Comparison of ENCODE assay signal across 12 cellular contexts in genomic region chr10:124436191-124436638, GRCh38. TPM values are rescaled to one million over a fixed set of nuclear protein-coding genes. Genes with fewer than 3 reads are reported as not detected.
A peak's percentile ranks its signal among the peaks of the same experiment; 100 is the strongest.
DNase-seq lines count a peak whose midpoint lies in the region; ATAC-seq and TF ChIP-seq lines count a peak whose summit lies in the region.
"Had no signal": no experiment of that assay in that cellular context is flagged by ENCODE, and none has a peak within 500 bp of the region (broad histone marks: within the 10 kb centered on the region; RNA-seq: fewer than 3 reads in every experiment).

No MANE protein-coding gene starts in this region.

- POLR2A ChIA-PET in activated CD4-positive, alpha-beta memory T cell treated with anti-CD3 and anti-CD28 coated beads, Interleukin-2, amount 10 ng/mL, durations not matched to agents 7 days and 5 days (lab: Charles Lee), result no interaction called here

- ATAC-seq in GM18502 (IDR thresholded peaks at IDR 0.05; ENCODE audit: poor library complexity, unreplicated experiment) (peak; percentile 88), GM21717 (IDR thresholded peaks at IDR 0.05; ENCODE audit: unreplicated experiment) (peak; percentile 76), HG03520 (IDR thresholded peaks at IDR 0.05; ENCODE audit: unreplicated experiment) (peak; percentile 65), sciatic nerve (no peak)

- H3K9ac ChIP-seq in mammary epithelial cell (ENCODE audit: insufficient read depth, low read length), result no peak overlapping the region

- WGBS in mammary epithelial cell (ENCODE audit: low coverage, missing lambda C conversion rate), result 1% methylated on average over 8 of the region's 8 CpGs

- DNase-seq in mammary epithelial cell, result peak; percentile 99
- DNase-seq in activated CD4-positive, alpha-beta memory T cell treated with anti-CD3 and anti-CD28 coated beads, Interleukin-2, amount 10 ng/mL, durations not matched to agents 7 days and 5 days, result no peak
- DNase-seq in glomerular visceral epithelial cell (ENCODE audit: extremely low spot score), result no peak
- DNase-seq in sciatic nerve (ENCODE audit: low spot score), result no peak
- no peak for DNase-seq in GM19240 (ENCODE audit: insufficient read length, low spot score)
- DNase-seq: activated CD8-positive, alpha-beta memory T cell treated with anti-CD3 and anti-CD28 coated beads, Interleukin-2, amount 50 U/mL, for 4 hours; hypothalamus; NCI-H1105 had no signal

- H3K36me3 Mint-ChIP-seq in activated CD4-positive, alpha-beta memory T cell treated with anti-CD3 and anti-CD28 coated beads, Interleukin-2, amount 10 ng/mL, durations not matched to agents 7 days and 5 days (ENCODE audit: low read depth), result no peaks in the 10 kb centered on the region

- H3K27me3 ChIP-seq in mammary epithelial cell (ENCODE audit: insufficient read depth, low read length), result no peaks in the 10 kb centered on the region

- H3K36me3 ChIP-seq in mammary epithelial cell (ENCODE audit: insufficient read depth, low read length), result no peaks in the 10 kb centered on the region
- H3K36me3 ChIP-seq: thoracic aorta had no signal

- BruUV-seq in mammary epithelial cell (replicated peaks; lab: Mats Ljungman, UMichigan), result no TSS peak

- no peaks in the 10 kb centered on the region for H4K20me1 ChIP-seq in mammary epithelial cell (ENCODE audit: insufficient read depth, low read length)

- CTCF ChIA-PET in mammary epithelial cell (lab: Charles Lee; ENCODE audit: low non-redundant PET), result no interaction called here
- CTCF ChIA-PET in activated CD4-positive, alpha-beta memory T cell treated with anti-CD3 and anti-CD28 coated beads, Interleukin-2, amount 10 ng/mL, durations not matched to agents 7 days and 5 days (lab: Charles Lee), result no interaction called here

- H3K4me3 Mint-ChIP-seq in activated CD4-positive, alpha-beta memory T cell treated with anti-CD3 and anti-CD28 coated beads, Interleukin-2, amount 10 ng/mL, durations not matched to agents 7 days and 5 days, result no peak overlapping the region

- no peak for TF ChIP-seq CTCF in mammary epithelial cell (conservative IDR thresholded peaks at IDR 0.05 in 1 of 2, IDR thresholded peaks at IDR 0.05 in 1 of 2; ENCODE audit: extremely low read depth in 1 of 2, insufficient read depth in 1 of 2, low read depth in 1 of 2, low read length in 2 of 2)

- peak overlapping the region; percentile 50 for H3K27ac ChIP-seq in mammary epithelial cell (ENCODE audit: insufficient read depth, low read depth, low read length)
- H3K27ac ChIP-seq: thoracic aorta had no signal

- no peaks in the 10 kb centered on the region for H3K9me3 ChIP-seq in mammary epithelial cell (replicated peaks; ENCODE audit: insufficient read depth, low read length)
- H3K9me3 ChIP-seq: thoracic aorta had no signal

- H2AFZ ChIP-seq in mammary epithelial cell (ENCODE audit: low read depth, low read length), result no peak overlapping the region

- H3K79me2 ChIP-seq in mammary epithelial cell (ENCODE audit: insufficient read depth, low read length), result no peaks in the 10 kb centered on the region

- no peaks in the 10 kb centered on the region for H3K9me3 Mint-ChIP-seq in activated CD4-positive, alpha-beta memory T cell treated with anti-CD3 and anti-CD28 coated beads, Interleukin-2, amount 10 ng/mL, durations not matched to agents 7 days and 5 days

- H3K4me3 ChIP-seq in mammary epithelial cell (replicated peaks in 1 of 3; ENCODE audit: insufficient read depth in 1 of 3, low read depth in 2 of 3, low read length in 3 of 3), result no peak overlapping the region
- H3K4me3 ChIP-seq: thoracic aorta had no signal

- H3K4me2 ChIP-seq in mammary epithelial cell (ENCODE audit: insufficient read depth, low read depth, low read length), result peak overlapping the region; percentile 60

- intact Hi-C loops in mammary epithelial cell (cut with micrococcal nuclease) (loop anchor here (1.0 kb wide), 1 partner anchor 18 kb away; the partner anchor contains the start of gene OAT), sciatic nerve (cut with DNase I) (no loop called here)

- peaks cover 33% of the 10 kb centered on the region for H3K4me1 ChIP-seq in mammary epithelial cell (ENCODE audit: insufficient read depth, low read length)

- in situ Hi-C loops in mammary epithelial cell (cut with MboI; ENCODE audit: low sequenced_read_pairs in 2 of 2), result no loop called here

- dilution Hi-C loops in mammary epithelial cell (cut with HindIII; ENCODE audit: low sequenced_read_pairs), result no loop called here

- no peak overlapping the region for H3K27ac Mint-ChIP-seq in activated CD4-positive, alpha-beta memory T cell treated with anti-CD3 and anti-CD28 coated beads, Interleukin-2, amount 10 ng/mL, durations not matched to agents 7 days and 5 days

- H3K27me3 Mint-ChIP-seq in activated CD4-positive, alpha-beta memory T cell treated with anti-CD3 and anti-CD28 coated beads, Interleukin-2, amount 10 ng/mL, durations not matched to agents 7 days and 5 days, result peaks cover 3% of the 10 kb centered on the region

- H3K4me1 Mint-ChIP-seq in activated CD4-positive, alpha-beta memory T cell treated with anti-CD3 and anti-CD28 coated beads, Interleukin-2, amount 10 ng/mL, durations not matched to agents 7 days and 5 days, result no peaks in the 10 kb centered on the region

RNA-seq across cellular contexts. Expression of gene NKX1-2, which starts 13.6 kb away (rescaled TPM):
- total RNA-seq in mammary epithelial cell (1 to 10 TPM; 4.4 to 5.2 TPM), sciatic nerve (not detected)
- 3.4 TPM for polyA plus RNA-seq in mammary epithelial cell
- 6.5 TPM for polyA minus RNA-seq in mammary epithelial cell
- total RNA-seq in activated CD4-positive, alpha-beta memory T cell treated with anti-CD3 and anti-CD28 coated beads, Interleukin-2, amount 10 ng/mL, durations not matched to agents 7 days and 5 days, result not detected
- total RNA-seq: thoracic aorta had no signal

RNA-seq across cellular contexts. Expression of gene OAT, which starts 17.5 kb away (rescaled TPM):
- 100 to 1,000 TPM; 204 to 225 TPM for total RNA-seq in mammary epithelial cell
- 215 TPM for polyA plus RNA-seq in mammary epithelial cell
- polyA minus RNA-seq in mammary epithelial cell, result 162 TPM
- total RNA-seq in activated CD4-positive, alpha-beta memory T cell treated with anti-CD3 and anti-CD28 coated beads, Interleukin-2, amount 10 ng/mL, durations not matched to agents 7 days and 5 days, result 10 to 100 TPM; 20.7 to 21.3 TPM
- total RNA-seq in sciatic nerve, result 104 TPM

RNA-seq across cellular contexts. Expression of gene LHPP, which starts 25.4 kb away (rescaled TPM):
- total RNA-seq in mammary epithelial cell (10 to 100 TPM in 1 of 2 donors, 1 to 10 TPM in 1; 7.0 to 22.1 TPM), sciatic nerve (347 TPM)
- polyA plus RNA-seq in mammary epithelial cell, result 16.9 TPM
- polyA minus RNA-seq in mammary epithelial cell, result not detected
- total RNA-seq in activated CD4-positive, alpha-beta memory T cell treated with anti-CD3 and anti-CD28 coated beads, Interleukin-2, amount 10 ng/mL, durations not matched to agents 7 days and 5 days, result 10 to 100 TPM; 17.6 to 20.7 TPM

Comparison
In these comparisons a context has a peak if more than half of its experiments do, and no peak if none do; other contexts are left out.
1. RNA of gene LHPP, which starts 25.4 kb away (total RNA-seq): 347 TPM in sciatic nerve (single experiment); 7.0 to 22.1 TPM in mammary epithelial cell and 17.6 to 20.7 TPM in activated CD4-positive, alpha-beta memory T cell treated with anti-CD3 and anti-CD28 coated beads, Interleukin-2, amount 10 ng/mL, durations not matched to agents 7 days and 5 days; every median in the first group is over 10 times any median in the second.